21 cellular contexts compared by ENCODE assay signal in the genomic region with DNA sequence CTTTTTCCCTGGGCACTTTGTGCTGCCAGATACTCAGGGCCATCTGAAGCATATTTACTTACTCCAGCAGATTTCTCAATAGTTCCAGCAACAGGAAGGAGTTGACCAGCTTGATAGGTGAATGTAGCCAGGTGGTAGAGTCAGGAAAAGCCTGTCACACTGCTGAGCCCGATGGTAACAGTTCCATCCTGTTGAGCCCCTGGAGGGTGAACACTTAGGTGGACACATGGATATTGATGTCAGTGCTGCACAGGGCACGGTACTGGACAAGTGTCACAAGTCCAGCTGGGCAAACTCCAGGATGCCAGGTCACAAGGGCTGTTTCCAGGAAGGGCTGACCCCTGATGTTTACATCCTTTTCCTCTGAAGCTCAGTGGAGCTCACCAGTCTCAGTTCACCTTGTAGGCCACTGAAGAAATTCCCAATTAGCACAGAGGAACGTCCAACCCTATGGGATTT. TPM values are rescaled to one million over a fixed set of nuclear protein-coding genes. Genes with fewer than 3 reads are reported as not detected.
DNase-seq lines count a peak whose midpoint lies in the region; ATAC-seq lines count a peak whose summit lies in the region.
"Had no signal": no experiment of that assay in that cellular context is flagged by ENCODE, and none has a peak within 500 bp of the region (broad histone marks: within the 10 kb centered on the region; RNA-seq: fewer than 3 reads in every experiment).

No MANE protein-coding gene starts in this region.

- no peak overlapping the region for H3K4me3 ChIP-seq in right cardiac atrium (ENCODE audit: low read length)
- H3K4me3 ChIP-seq in mesenchymal stem cell (ENCODE audit: insufficient read depth in 1 of 2, low read depth in 1 of 2, low read length in 2 of 2) = no peak overlapping the region
- H3K4me3 ChIP-seq: esophagus muscularis mucosa, lung, Peyer's patch, SK-N-MC, skin epidermis had no signal

- DNase-seq in Right ventricle myocardium superior = peak; percentile 39
- DNase-seq in right cardiac atrium = no peak
- DNase-seq in cerebellum (ENCODE audit: low spot score) = peak; percentile 10
- no peak for DNase-seq in mesenchymal stem cell
- DNase-seq in NCI-H2029 (lab: John Stamatoyannopoulos, UW) = no peak
- no peak for DNase-seq in NCI-H748 (lab: John Stamatoyannopoulos, UW; ENCODE audit: unreplicated experiment)
- DNase-seq in T-helper 1 cell = no peak
- DNase-seq: activated gamma-delta T cell; effector memory CD8-positive, alpha-beta T cell; foreskin melanocyte; NCI-H2029 treated with DMSO at 0.1 percent for 48 hours; NCI-H446 treated with DMSO at 0.1 percent for 48 hours; Peyer's patch; stimulated activated CD4-positive, alpha-beta T cell treated with anti-CD3 and anti-CD28 coated beads, Interleukin-2, amount 100 ng/mL, for 24 hours; T-helper 2 cell had no signal

- H3K14ac ChIP-seq in mesenchymal stem cell (ENCODE audit: low read length in 2 of 2) = no peak overlapping the region

- H3K9me3 ChIP-seq in right cardiac atrium (ENCODE audit: control insufficient read depth, low read length) (no peaks in the 10 kb centered on the region), mesenchymal stem cell (ENCODE audit: control insufficient read depth, low read length) (no peaks in the 10 kb centered on the region)
- H3K9me3 ChIP-seq: esophagus muscularis mucosa, Peyer's patch had no signal

- no peak overlapping the region for H2BK12ac ChIP-seq in mesenchymal stem cell (ENCODE audit: low read length in 2 of 2)

- no peak overlapping the region for H3K18ac ChIP-seq in mesenchymal stem cell (ENCODE audit: low read depth in 1 of 2, low read length in 2 of 2)

- no peak overlapping the region for H2BK15ac ChIP-seq in mesenchymal stem cell (ENCODE audit: low read depth, poor library complexity, severe bottlenecking)

- H3K27me3 ChIP-seq in right cardiac atrium (ENCODE audit: control insufficient read depth, insufficient read depth) = no peaks in the 10 kb centered on the region
- H3K27me3 ChIP-seq in mesenchymal stem cell (ENCODE audit: control insufficient read depth in 1 of 2, insufficient read depth in 1 of 2, low read length in 2 of 2) = peaks cover 0 to 28% of the 10 kb centered on the region in 2 experiments

- no peak overlapping the region for H4K8ac ChIP-seq in mesenchymal stem cell (ENCODE audit: low read length)

- H2AFZ ChIP-seq in mesenchymal stem cell (ENCODE audit: low read depth, low read length) = no peak overlapping the region

- no peak overlapping the region for H3K27ac ChIP-seq in right cardiac atrium (ENCODE audit: low read length)
- no peak overlapping the region for H3K27ac ChIP-seq in mesenchymal stem cell (ENCODE audit: low read length, poor library complexity, severe bottlenecking)
- H3K27ac ChIP-seq: esophagus muscularis mucosa, Peyer's patch, SK-N-MC, skin epidermis had no signal

- H4K91ac ChIP-seq in mesenchymal stem cell (ENCODE audit: low read length) = no peak overlapping the region

- H2BK5ac ChIP-seq in mesenchymal stem cell (ENCODE audit: low read depth, low read length, poor library complexity, severe bottlenecking) = no peak overlapping the region

- ATAC-seq in Right ventricle myocardium superior (ENCODE audit: poor library complexity) (peak; percentile 72), right cardiac atrium (no peak), HG03342 (IDR thresholded peaks at IDR 0.05; ENCODE audit: unreplicated experiment) (no peak)
- ATAC-seq: effector memory CD8-positive, alpha-beta T cell had no signal

- H2AK5ac ChIP-seq in mesenchymal stem cell (ENCODE audit: low read length, severe bottlenecking) = no peak overlapping the region

- whole genome bisulfite sequencing in right cardiac atrium = 39% methylated on average over 3 of the region's 3 CpGs
- 54% methylated on average over 3 of the region's 3 CpGs for WGBS in mesenchymal stem cell

- H3K79me1 ChIP-seq in mesenchymal stem cell (replicated peaks; ENCODE audit: low read length, poor library complexity, severe bottlenecking) = no peaks in the 10 kb centered on the region

- intact Hi-C loops in Right ventricle myocardium superior (cut with DNase I) = no loop called here
- intact Hi-C loops in right cardiac atrium (cut with DNase I) = loop anchor here in 3 of 4 donors (5.0 to 10.0 kb wide), 2 partner anchors 138 to 150 kb away; no protein-coding TSS in a partner anchor

- peak overlapping the region; percentile 2 for H3K9ac ChIP-seq in mesenchymal stem cell (ENCODE audit: low read length)

- no peak overlapping the region for H3K23ac ChIP-seq in mesenchymal stem cell (ENCODE audit: low read length in 2 of 2)

- no peaks in the 10 kb centered on the region for H3K36me3 ChIP-seq in mesenchymal stem cell (ENCODE audit: control insufficient read depth in 1 of 2, insufficient read depth in 2 of 2, low read depth in 1 of 2, low read length in 2 of 2)
- H3K36me3 ChIP-seq: esophagus muscularis mucosa, Peyer's patch had no signal

- H3K4me1 ChIP-seq in right cardiac atrium (ENCODE audit: control insufficient read depth, insufficient read depth, low read length) (no peaks in the 10 kb centered on the region), mesenchymal stem cell (ENCODE audit: control insufficient read depth, insufficient read depth, low read depth, low read length) (peaks cover 10% of the 10 kb centered on the region)

- H2BK120ac ChIP-seq in mesenchymal stem cell (ENCODE audit: low read depth, low read length) = no peak overlapping the region

- no peak overlapping the region for H3K4me2 ChIP-seq in mesenchymal stem cell (ENCODE audit: low read length, poor library complexity, severe bottlenecking)

- no peak overlapping the region for H3K4ac ChIP-seq in mesenchymal stem cell (ENCODE audit: low read depth in 1 of 2, low read length in 2 of 2)

RNA-seq across cellular contexts. Expression of gene SMOC1, which starts 2.3 kb away (rescaled TPM):
- total RNA-seq in Right ventricle myocardium superior (1.8 TPM), right cardiac atrium (10 to 100 TPM; 18.3 to 37.0 (median 23.7) TPM), cerebellum (83.4 TPM)
- polyA plus RNA-seq in right cardiac atrium = 13.4 TPM
- 0.10 TPM for polyA plus RNA-seq in mesenchymal stem cell (2013, experiment 1 of 2)
- 0.07 TPM for polyA plus RNA-seq in mesenchymal stem cell (2013, experiment 2 of 2)
- polyA plus RNA-seq: BJ had no signal

Comparison
In these comparisons a context has a peak if more than half of its experiments do, and no peak if none do; other contexts are left out.
1. DNase-seq: peak in Right ventricle myocardium superior (single experiment) and cerebellum (single experiment); none in right cardiac atrium (0 of 3), mesenchymal stem cell (single experiment), NCI-H2029 (single experiment), NCI-H748 (single experiment) and T-helper 1 cell (0 of 5).